ENCODE assay signal across 11 cellular contexts in genomic region chrX:25003066-25003849, GRCh38. TPM values are rescaled to one million over a fixed set of nuclear protein-coding genes. Genes with fewer than 3 reads are reported as not detected.
A peak's percentile ranks its signal among the peaks of the same experiment; 100 is the strongest.
DNase-seq lines count a peak whose midpoint lies in the region; ATAC-seq and TF ChIP-seq lines count a peak whose summit lies in the region.
"Had no signal": no experiment of that assay in that cellular context is flagged by ENCODE, and none has a peak within 500 bp of the region (broad histone marks: within the 10 kb centered on the region; RNA-seq: fewer than 3 reads in every experiment).

No MANE protein-coding gene starts in this region.

- no peak for DNase-seq in CD4-positive, CD25-positive, alpha-beta regulatory T cell
- DNase-seq in colonic mucosa (no peak), mucosa of descending colon (peak in 1 of 3 donors; percentile 43), gastrocnemius medialis (no peak), NCI-H1105 (lab: John Stamatoyannopoulos, UW) (no peak), Karpas-422 (no peak)
- DNase-seq: NCI-H748 treated with DMSO at 0.1 percent for 48 hours had no signal

- H3K9me3 Mint-ChIP-seq in CD4-positive, CD25-positive, alpha-beta regulatory T cell: peaks cover 0 to 5% (median 0%) of the 10 kb centered on the region in 7 donors

- no peaks in the 10 kb centered on the region for H3K9me2 ChIP-seq in Karpas-422 (replicated peaks; ENCODE audit: insufficient read depth, low read length)

- H3K4me1 ChIP-seq in CD4-positive, CD25-positive, alpha-beta regulatory T cell (ENCODE audit: control insufficient read depth, insufficient read depth, low read length, poor library complexity, severe bottlenecking): peaks cover 16% of the 10 kb centered on the region
- H3K4me1 ChIP-seq in HUES48 (ENCODE audit: control insufficient read depth, insufficient read depth, low read length): peaks cover 61% of the 10 kb centered on the region
- H3K4me1 ChIP-seq in colonic mucosa: no peaks in the 10 kb centered on the region
- H3K4me1 ChIP-seq in mucosa of descending colon (ENCODE audit: low read depth): peaks cover 3% of the 10 kb centered on the region
- H3K4me1 ChIP-seq in gastrocnemius medialis: no peaks in the 10 kb centered on the region
- no peaks in the 10 kb centered on the region for H3K4me1 ChIP-seq in Karpas-422 (ENCODE audit: low read length)

- peaks cover 6 to 21% (median 15%) of the 10 kb centered on the region in 4 donors for H3K4me1 Mint-ChIP-seq in CD4-positive, CD25-positive, alpha-beta regulatory T cell

- H3K9ac ChIP-seq in HUES48 (ENCODE audit: low read depth, low read length) (no peak overlapping the region), colonic mucosa (ENCODE audit: low read depth in 2 of 2, low read length in 2 of 2) (no peak overlapping the region), Karpas-422 (ENCODE audit: low read length) (no peak overlapping the region)

- H3K4me3 ChIP-seq in CD4-positive, CD25-positive, alpha-beta regulatory T cell (ENCODE audit: low read depth, low read length): no peak overlapping the region
- H3K4me3 ChIP-seq in HUES48 (ENCODE audit: low read depth, low read length): peak overlapping the region; percentile 61
- H3K4me3 ChIP-seq in colonic mucosa: peak overlapping the region; percentile 14
- no peak overlapping the region for H3K4me3 ChIP-seq in mucosa of descending colon
- peak overlapping the region in 1 of 4 donors; percentile 27 for H3K4me3 ChIP-seq in gastrocnemius medialis
- no peak overlapping the region for H3K4me3 ChIP-seq in Karpas-422 (ENCODE audit: low read length)

- H3K27me3 Mint-ChIP-seq in CD4-positive, CD25-positive, alpha-beta regulatory T cell: peaks cover 51% of the 10 kb centered on the region

- peak overlapping the region; percentile 49 to 81 (median 64) for H3K4me3 Mint-ChIP-seq in CD4-positive, CD25-positive, alpha-beta regulatory T cell

- H3K27ac ChIP-seq in CD4-positive, CD25-positive, alpha-beta regulatory T cell (ENCODE audit: insufficient read depth, low read length, poor library complexity, severe bottlenecking): no peak overlapping the region
- H3K27ac ChIP-seq in HUES48 (ENCODE audit: low read depth, low read length) (no peak overlapping the region), colonic mucosa (no peak overlapping the region), gastrocnemius medialis (peak overlapping the region in 2 of 4 donors; percentile 70 to 78), Karpas-422 (ENCODE audit: low read length) (no peak overlapping the region)

- H4K20me1 ChIP-seq in Karpas-422 (ENCODE audit: insufficient read depth, low read depth, low read length): no peaks in the 10 kb centered on the region

- H3K36me3 ChIP-seq in CD4-positive, CD25-positive, alpha-beta regulatory T cell (ENCODE audit: control insufficient read depth, insufficient read depth, low read length): no peaks in the 10 kb centered on the region
- H3K36me3 ChIP-seq in HUES48 (ENCODE audit: control insufficient read depth, insufficient read depth, low read length) (no peaks in the 10 kb centered on the region), colonic mucosa (no peaks in the 10 kb centered on the region), mucosa of descending colon (ENCODE audit: low read depth) (no peaks in the 10 kb centered on the region), gastrocnemius medialis (no peaks in the 10 kb centered on the region), Karpas-422 (ENCODE audit: insufficient read depth, low read length) (no peaks in the 10 kb centered on the region)

- TF ChIP-seq POLR2A in gastrocnemius medialis (IDR thresholded peaks at IDR 0.05): no peak

- H2AFZ ChIP-seq in Karpas-422 (ENCODE audit: low read length): no peak overlapping the region

- H3K9me3 ChIP-seq in CD4-positive, CD25-positive, alpha-beta regulatory T cell (ENCODE audit: control insufficient read depth in 2 of 2, low read length in 2 of 2): no peaks in the 10 kb centered on the region
- H3K9me3 ChIP-seq in HUES48 (ENCODE audit: control insufficient read depth, insufficient read depth, low read length): no peaks in the 10 kb centered on the region
- no peaks in the 10 kb centered on the region for H3K9me3 ChIP-seq in colonic mucosa
- no peaks in the 10 kb centered on the region for H3K9me3 ChIP-seq in mucosa of descending colon
- H3K9me3 ChIP-seq in gastrocnemius medialis: no peaks in the 10 kb centered on the region
- no peaks in the 10 kb centered on the region for H3K9me3 ChIP-seq in Karpas-422 (ENCODE audit: low read length)

- in situ Hi-C loops in gastrocnemius medialis (cut with MboI; ENCODE audit: low sequenced_read_pairs in 4 of 4): loop anchor here in 2 of 4 donors (25.0 kb wide), 1 partner anchor 166 kb away; no protein-coding TSS in a partner anchor

- H3K27me3 ChIP-seq in CD4-positive, CD25-positive, alpha-beta regulatory T cell (ENCODE audit: control insufficient read depth, insufficient read depth, low read length): peaks cover 7% of the 10 kb centered on the region
- H3K27me3 ChIP-seq in HUES48 (ENCODE audit: control insufficient read depth, insufficient read depth, low read length): peaks cover 99% of the 10 kb centered on the region
- H3K27me3 ChIP-seq in colonic mucosa: peaks cover 55% of the 10 kb centered on the region
- peaks cover 0 to 19% (median 11%) of the 10 kb centered on the region in 3 donors for H3K27me3 ChIP-seq in gastrocnemius medialis
- H3K27me3 ChIP-seq in Karpas-422 (ENCODE audit: low read length): no peaks in the 10 kb centered on the region

- TF ChIP-seq CTCF in colonic mucosa (IDR thresholded peaks at IDR 0.05): no peak
- TF ChIP-seq CTCF in mucosa of descending colon (IDR thresholded peaks at IDR 0.05): no peak
- no peak for TF ChIP-seq CTCF in gastrocnemius medialis (IDR thresholded peaks at IDR 0.05 in 4 of 5, conservative IDR thresholded peaks at IDR 0.05 in 1 of 5)

- intact Hi-C loops in colonic mucosa (cut with DNase I) (no loop called here), mucosa of descending colon (cut with DNase I, micrococcal nuclease) (no loop called here), gastrocnemius medialis (cut with DNase I; ENCODE audit: low total_unique reads) (no loop called here)

- peaks cover 4% of the 10 kb centered on the region for H3K36me3 Mint-ChIP-seq in CD4-positive, CD25-positive, alpha-beta regulatory T cell

- H3K27ac Mint-ChIP-seq in CD4-positive, CD25-positive, alpha-beta regulatory T cell: peak overlapping the region in 1 of 3 donors; percentile 63

- ATAC-seq in CD4-positive, CD25-positive, alpha-beta regulatory T cell (ENCODE audit: low read depth in 2 of 2): no peak
- ATAC-seq in mucosa of descending colon (peak; percentile 71), gastrocnemius medialis (no peak), HG02870 (IDR thresholded peaks at IDR 0.05; ENCODE audit: unreplicated experiment) (no peak)
- ATAC-seq: left lobe of liver had no signal

- H3K79me2 ChIP-seq in Karpas-422 (ENCODE audit: low read length): no peaks in the 10 kb centered on the region

- H3K4me2 ChIP-seq in Karpas-422 (ENCODE audit: low read depth, low read length, poor library complexity, severe bottlenecking): no peak overlapping the region

RNA-seq across cellular contexts. Expression of gene ARX, which starts 12.5 kb away (rescaled TPM):
- not detected for total RNA-seq in CD4-positive, CD25-positive, alpha-beta regulatory T cell
- polyA plus RNA-seq in CD4-positive, CD25-positive, alpha-beta regulatory T cell: not detected
- total RNA-seq in colonic mucosa (under 1 TPM; 0.66 to 0.84 TPM), mucosa of descending colon (1 to 10 TPM in 1 of 3 donors, under 1 TPM in 2; 0.13 to 1.0 (median 0.63) TPM), gastrocnemius medialis (1 to 10 TPM; 2.3 to 5.1 (median 3.5) TPM)
- total RNA-seq in Karpas-422 (2014; rRNA removed; shearing (Covaris generic); ENCODE audit: low replicate concordance): not detected in 2 replicates
- total RNA-seq: left lobe of liver had no signal
- polyA plus RNA-seq: CD14-positive monocyte had no signal

Comparison
In these comparisons a context has a peak if more than half of its experiments do, and no peak if none do; other contexts are left out.
1. H3K4me3 ChIP-seq: peak in HUES48 (single experiment) and colonic mucosa (single experiment); none in CD4-positive, CD25-positive, alpha-beta regulatory T cell (single experiment), mucosa of descending colon (single experiment) and Karpas-422 (single experiment).